ENCODE assay signal across 1 cellular context in the genomic region with DNA sequence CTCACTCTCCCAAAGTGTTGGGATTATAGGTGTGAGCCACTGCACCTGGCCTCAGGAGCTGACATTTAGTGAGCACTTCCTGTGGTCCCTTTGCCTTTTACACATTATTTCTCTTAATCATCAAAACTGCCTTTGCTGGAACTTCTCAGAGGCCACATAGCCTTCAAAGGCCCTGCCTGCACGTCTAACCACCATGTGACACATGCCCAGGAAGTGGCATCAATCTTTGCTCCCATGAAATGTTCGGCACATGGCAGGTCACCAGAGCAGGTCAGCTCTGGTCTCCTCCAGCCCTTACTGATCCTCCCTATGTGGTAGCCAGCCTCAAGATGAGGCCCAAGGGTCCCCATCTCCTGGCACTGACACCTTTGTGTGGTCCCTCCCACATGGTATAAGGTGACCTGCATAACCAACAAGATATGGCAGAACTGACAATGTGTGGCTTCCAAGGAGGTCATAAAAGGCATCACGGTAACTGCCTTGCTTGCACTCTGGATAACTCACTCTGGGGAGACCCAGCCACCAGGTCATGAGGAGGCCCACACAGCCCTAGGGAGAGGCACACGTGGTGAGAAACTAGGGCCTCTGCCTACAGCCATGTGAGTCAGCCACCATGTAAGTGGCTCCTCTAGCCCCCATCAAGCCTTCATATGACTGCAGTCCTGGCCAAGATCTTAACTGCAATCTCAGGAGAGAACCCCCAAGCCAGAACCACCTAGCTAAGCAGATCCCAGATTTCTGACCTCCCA.
TF ChIP-seq lines count a peak whose summit lies in the region.

No MANE protein-coding gene starts in this region.

TF ChIP-seq in GM12891, 5 proteins besides CTCF, POLR2A, EP300 and RAD21:
- no peak for TF ChIP-seq SPI1 (IDR thresholded peaks at IDR 0.05; ENCODE audit: low read depth, low read length)
- TF ChIP-seq PAX5 (IDR thresholded peaks at IDR 0.05; ENCODE audit: insufficient read depth, low read length, severe bottlenecking): no peak
- TF ChIP-seq POU2F2 (IDR thresholded peaks at IDR 0.05; ENCODE audit: low read depth, low read length): no peak
- TF ChIP-seq POLR2AphosphoS5 (IDR thresholded peaks at IDR 0.05; ENCODE audit: low read depth, low read length): no peak
- no peak for TF ChIP-seq TAF1 (IDR thresholded peaks at IDR 0.05; ENCODE audit: low read depth, low read length)
